ENCODE assay signal across 2 cellular contexts in the genomic region with DNA sequence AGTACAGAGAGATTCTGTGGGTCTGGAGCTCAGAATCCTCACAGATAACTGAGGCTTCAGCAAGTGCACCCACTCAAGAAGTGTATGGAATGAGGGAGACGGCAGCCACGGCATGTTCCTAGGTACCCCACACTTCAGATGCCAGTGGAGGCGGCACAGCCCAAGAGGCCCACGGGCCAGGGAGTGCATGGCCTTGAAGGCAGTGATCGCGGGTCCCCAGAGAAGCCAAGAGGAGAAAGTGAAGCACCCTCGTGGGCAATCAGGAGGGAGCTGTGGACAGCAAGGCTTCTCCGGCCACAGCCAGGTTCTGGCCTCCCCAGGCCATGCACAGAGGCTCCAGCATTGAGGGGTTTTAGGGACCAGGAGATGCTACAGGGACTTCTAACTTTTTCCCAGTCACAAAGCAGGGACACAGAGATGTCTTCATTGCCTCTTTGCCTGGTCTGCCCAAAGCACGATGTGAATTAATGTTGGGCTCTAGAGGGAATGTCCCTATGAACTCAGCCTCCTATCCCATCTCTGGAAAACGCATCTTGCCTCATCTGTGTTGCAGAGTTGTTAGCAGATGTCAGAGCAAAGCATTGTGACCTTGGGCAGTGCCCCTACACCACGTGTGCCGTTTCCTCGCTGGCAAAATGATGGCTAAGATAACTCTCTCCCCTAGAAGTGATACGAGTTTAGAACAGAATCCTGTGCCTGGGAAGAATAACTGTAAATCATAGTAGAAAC.
TF ChIP-seq lines count a peak whose summit lies in the region.

No MANE protein-coding gene starts in this region.

TF ChIP-seq in HepG2, 621 proteins besides CTCF, POLR2A, EP300 and RAD21:
- TF ChIP-seq, protein P1, sequence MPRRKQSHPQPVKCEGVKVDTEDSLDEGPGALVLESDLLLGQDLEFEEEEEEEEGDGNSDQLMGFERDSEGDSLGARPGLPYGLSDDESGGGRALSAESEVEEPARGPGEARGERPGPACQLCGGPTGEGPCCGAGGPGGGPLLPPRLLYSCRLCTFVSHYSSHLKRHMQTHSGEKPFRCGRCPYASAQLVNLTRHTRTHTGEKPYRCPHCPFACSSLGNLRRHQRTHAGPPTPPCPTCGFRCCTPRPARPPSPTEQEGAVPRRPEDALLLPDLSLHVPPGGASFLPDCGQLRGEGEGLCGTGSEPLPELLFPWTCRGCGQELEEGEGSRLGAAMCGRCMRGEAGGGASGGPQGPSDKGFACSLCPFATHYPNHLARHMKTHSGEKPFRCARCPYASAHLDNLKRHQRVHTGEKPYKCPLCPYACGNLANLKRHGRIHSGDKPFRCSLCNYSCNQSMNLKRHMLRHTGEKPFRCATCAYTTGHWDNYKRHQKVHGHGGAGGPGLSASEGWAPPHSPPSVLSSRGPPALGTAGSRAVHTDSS (CRISPR knock-in tag; conservative IDR thresholded peaks at IDR 0.05), result no peak
- peak; percentile 49 for TF ChIP-seq AGO2 (optimal IDR thresholded peaks at IDR 0.05; ENCODE audit: low read depth, low read length)

TF ChIP-seq in K562, 482 proteins besides CTCF, POLR2A, EP300 and RAD21:
- TF ChIP-seq ASH1L (IDR thresholded peaks at IDR 0.05; ENCODE audit: borderline replicate concordance, low read depth, partially characterized antibody), result no peak
- no peak for TF ChIP-seq NCOA2 (IDR thresholded peaks at IDR 0.05; ENCODE audit: partially characterized antibody in 2 of 2)
- no peak for TF ChIP-seq CHCHD3 (CRISPR knock-in tag; IDR thresholded peaks at IDR 0.05)
- peak; percentile 24; the same call in 1 of the 2 replicates for TF ChIP-seq POLR2G (IDR thresholded peaks at IDR 0.05; ENCODE audit: low read depth, low read length)
- no peak for TF ChIP-seq ZNF551 (CRISPR knock-in tag; IDR thresholded peaks at IDR 0.05)
- no peak for TF ChIP-seq YBX1 (IDR thresholded peaks at IDR 0.05)
- TF ChIP-seq MAFF (IDR thresholded peaks at IDR 0.05; ENCODE audit: low read length), result no peak
